Comparison of ENCODE assay signal across 16 cellular contexts in the genomic region with DNA sequence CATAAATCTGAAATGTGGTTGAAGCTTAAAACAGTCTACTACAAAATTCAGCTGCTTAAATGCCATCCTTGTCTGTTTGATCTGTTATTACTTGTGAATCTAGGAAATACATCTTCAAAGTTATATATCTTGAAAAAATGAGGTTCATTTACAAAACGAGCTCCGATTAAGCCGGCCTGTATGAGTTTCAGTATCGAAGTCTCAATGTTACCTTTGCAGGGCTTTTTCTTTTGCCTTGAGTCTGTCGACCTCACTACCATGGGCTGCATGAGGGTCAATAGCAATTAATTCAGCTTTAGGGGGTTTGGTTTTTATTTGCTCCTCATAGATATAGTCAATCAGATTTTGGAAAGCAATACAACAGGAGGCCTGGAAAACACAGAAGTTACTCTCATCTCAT. TPM values are rescaled to one million over a fixed set of nuclear protein-coding genes. Genes with fewer than 3 reads are reported as not detected.
DNase-seq lines count a peak whose midpoint lies in the region; ATAC-seq and TF ChIP-seq lines count a peak whose summit lies in the region.
"Had no signal": no experiment of that assay in that cellular context is flagged by ENCODE, and none has a peak within 500 bp of the region (broad histone marks: within the 10 kb centered on the region; RNA-seq: fewer than 3 reads in every experiment).

No MANE protein-coding gene starts in this region.

- no peak overlapping the region for H3K27ac ChIP-seq in gastrocnemius medialis
- H3K27ac ChIP-seq: cardiac muscle cell had no signal

- no peak overlapping the region for H3K4me3 ChIP-seq in gastrocnemius medialis
- H3K4me3 ChIP-seq: cardiac muscle cell had no signal

- no peak for DNase-seq in central memory CD4-positive, alpha-beta T cell
- DNase-seq in gastrocnemius medialis, result no peak
- DNase-seq: activated CD4-positive, alpha-beta T cell treated with anti-CD3 and anti-CD28 coated beads, Interleukin-2, amount 50 U/mL, for 4 hours; activated naive CD4-positive, alpha-beta T cell treated with anti-CD3 and anti-CD28 coated beads, Interleukin-2, amount 10 ng/mL, durations not matched to agents 7 days and 5 days; CD4-positive, alpha-beta T cell; foreskin fibroblast; NCI-H1930; NCI-H748 treated with DMSO at 0.1 percent for 48 hours had no signal

- H3K4me3 Mint-ChIP-seq in activated naive CD8-positive, alpha-beta T cell, result peak overlapping the region; percentile 21
- H3K4me3 Mint-ChIP-seq: activated naive CD4-positive, alpha-beta T cell treated with anti-CD3 and anti-CD28 coated beads, Interleukin-2, amount 10 ng/mL, durations not matched to agents 7 days and 5 days; CD4-positive, alpha-beta T cell had no signal

- H3K36me3 Mint-ChIP-seq in activated naive CD8-positive, alpha-beta T cell, result peaks cover 7% of the 10 kb centered on the region

- no peak for TF ChIP-seq POLR2A in gastrocnemius medialis (IDR thresholded peaks at IDR 0.05)

- peak overlapping the region; percentile 41 for H3K27ac Mint-ChIP-seq in activated naive CD8-positive, alpha-beta T cell
- H3K27ac Mint-ChIP-seq: CD4-positive, alpha-beta T cell had no signal

- peaks cover 9% of the 10 kb centered on the region for H3K9me3 Mint-ChIP-seq in activated naive CD8-positive, alpha-beta T cell (ENCODE audit: low read depth)

- intact Hi-C loops in gastrocnemius medialis (cut with DNase I; ENCODE audit: low total_unique reads), result no loop called here

- TF ChIP-seq CTCF in gastrocnemius medialis (IDR thresholded peaks at IDR 0.05 in 4 of 5, conservative IDR thresholded peaks at IDR 0.05 in 1 of 5), result no peak

- H3K27me3 ChIP-seq in gastrocnemius medialis, result no peaks in the 10 kb centered on the region
- H3K27me3 ChIP-seq: cardiac muscle cell had no signal

- ATAC-seq in GM18858 (IDR thresholded peaks at IDR 0.05; ENCODE audit: unreplicated experiment) (peak; percentile 10), GM19395 (IDR thresholded peaks at IDR 0.05; ENCODE audit: unreplicated experiment) (peak; percentile 50), HG03354 (IDR thresholded peaks at IDR 0.05; ENCODE audit: poor library complexity, severe bottlenecking, unreplicated experiment) (peak; percentile 5), HG03565 (IDR thresholded peaks at IDR 0.05; ENCODE audit: unreplicated experiment) (no peak), esophagus mucosa (no peak), gastrocnemius medialis (no peak)

- no peaks in the 10 kb centered on the region for H3K27me3 Mint-ChIP-seq in activated naive CD8-positive, alpha-beta T cell
- H3K27me3 Mint-ChIP-seq: CD4-positive, alpha-beta T cell had no signal

- H3K4me1 ChIP-seq in gastrocnemius medialis, result no peaks in the 10 kb centered on the region

- H3K4me1 Mint-ChIP-seq in activated naive CD8-positive, alpha-beta T cell (ENCODE audit: low read depth), result peaks cover 16% of the 10 kb centered on the region

- in situ Hi-C loops in gastrocnemius medialis (cut with MboI; ENCODE audit: low sequenced_read_pairs in 4 of 4), result no loop called here

- no peaks in the 10 kb centered on the region for H3K9me3 ChIP-seq in gastrocnemius medialis

- H3K36me3 ChIP-seq in gastrocnemius medialis, result no peaks in the 10 kb centered on the region
- H3K36me3 ChIP-seq: cardiac muscle cell had no signal

RNA-seq across cellular contexts. Expression of gene ERICH6, which starts 23.2 kb away (rescaled TPM):
- total RNA-seq in esophagus mucosa (not detected), gastrocnemius medialis (not detected)
- total RNA-seq: cardiac muscle cell; CD4-positive, alpha-beta T cell; lung microvascular endothelial cell had no signal

Comparison
In these comparisons a context has a peak if more than half of its experiments do, and no peak if none do; other contexts are left out.
1. ATAC-seq: peak in GM18858 (single experiment), GM19395 (single experiment) and HG03354 (single experiment); none in HG03565 (single experiment), esophagus mucosa (single experiment) and gastrocnemius medialis (0 of 2).